18 cellular contexts compared by ENCODE assay signal in the genomic region with DNA sequence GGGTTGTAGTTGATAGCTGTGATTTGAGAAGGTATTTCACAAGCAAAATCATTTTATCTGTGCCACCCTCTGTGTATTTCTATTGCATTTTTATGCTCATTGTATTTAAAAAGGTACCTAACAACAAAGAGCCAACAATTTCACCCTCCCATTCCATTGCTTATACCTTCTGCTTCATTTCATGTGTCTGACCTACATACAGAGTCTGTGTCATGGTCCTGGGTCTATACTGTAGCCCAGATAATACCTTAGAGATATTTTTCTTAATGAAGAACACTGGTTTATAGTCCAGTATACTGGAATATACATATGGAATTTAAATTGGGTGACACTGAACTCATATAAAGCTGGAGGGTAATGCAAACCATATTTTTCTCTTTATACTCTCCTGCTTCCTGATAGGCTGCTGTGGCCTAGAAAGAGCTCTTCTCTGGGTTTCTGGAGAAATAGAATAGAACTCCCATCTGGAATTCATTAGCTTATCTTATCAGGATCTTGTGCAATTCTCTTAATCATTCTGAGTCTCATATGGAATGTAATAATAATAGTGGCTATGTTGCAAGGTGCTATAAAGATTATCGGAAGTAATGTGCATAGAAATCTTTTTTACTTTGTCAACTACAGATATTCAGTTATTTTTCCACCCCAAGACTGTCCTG. TPM values are rescaled to one million over a fixed set of nuclear protein-coding genes. Genes with fewer than 3 reads are reported as not detected.
"Had no signal": no experiment of that assay in that cellular context is flagged by ENCODE, and none has a peak within 500 bp of the region (broad histone marks: within the 10 kb centered on the region; RNA-seq: fewer than 3 reads in every experiment).

No MANE protein-coding gene starts in this region.

- H3K4me3 ChIP-seq: left ventricle myocardium inferior, right lobe of liver, stomach had no signal

- H3K4me1 Mint-ChIP-seq: activated CD4-positive, alpha-beta memory T cell treated with anti-CD3 and anti-CD28 coated beads, Interleukin-2, amount 10 ng/mL, durations not matched to agents 7 days and 5 days; activated naive CD4-positive, alpha-beta T cell treated with anti-CD3 and anti-CD28 coated beads, Interleukin-2, amount 10 ng/mL, durations not matched to agents 7 days and 5 days had no signal

- H3K9me3 ChIP-seq: left ventricle myocardium inferior, right lobe of liver, stomach had no signal

- H3K27me3 Mint-ChIP-seq: activated naive CD4-positive, alpha-beta T cell treated with anti-CD3 and anti-CD28 coated beads, Interleukin-2, amount 10 ng/mL, durations not matched to agents 7 days and 5 days; dendritic cell treated with granulocyte-macrophage colony-stimulating factor and Interleukin-4, amounts not matched to agents 40 ng/mL and 50 ng/mL, for 4 days; effector memory CD8-positive, alpha-beta T cell; natural killer cell treated with Interleukin-12 subunit alpha and Interleukin-12 subunit beta and Interleukin-15 and Interleukin-18, amount 100 ng/mL, for 72 hours had no signal

- H3K36me3 ChIP-seq: brain microvascular endothelial cell, left ventricle myocardium inferior, right lobe of liver, stomach had no signal

- H3K36me3 Mint-ChIP-seq: activated naive CD4-positive, alpha-beta T cell treated with anti-CD3 and anti-CD28 coated beads, Interleukin-2, amount 10 ng/mL, durations not matched to agents 7 days and 5 days; natural killer cell treated with Interleukin-12 subunit alpha and Interleukin-12 subunit beta and Interleukin-15 and Interleukin-18, amount 100 ng/mL, for 72 hours; WTC11 had no signal

- H3K4me3 Mint-ChIP-seq: activated CD4-positive, alpha-beta memory T cell treated with anti-CD3 and anti-CD28 coated beads, Interleukin-2, amount 10 ng/mL, durations not matched to agents 7 days and 5 days; activated naive CD4-positive, alpha-beta T cell treated with anti-CD3 and anti-CD28 coated beads, Interleukin-2, amount 10 ng/mL, durations not matched to agents 7 days and 5 days; activated T-cell treated with anti-CD3 and anti-CD28 coated beads, Interleukin-2, amount 50 U/mL, for 24 hours; dendritic cell treated with granulocyte-macrophage colony-stimulating factor and Interleukin-4, amounts not matched to agents 40 ng/mL and 50 ng/mL, for 4 days; effector memory CD8-positive, alpha-beta T cell; natural killer cell treated with Interleukin-12 subunit alpha and Interleukin-12 subunit beta and Interleukin-15 and Interleukin-18, amount 100 ng/mL, for 72 hours; WTC11 had no signal

- H3K9me3 Mint-ChIP-seq: activated CD4-positive, alpha-beta memory T cell treated with anti-CD3 and anti-CD28 coated beads, Interleukin-2, amount 10 ng/mL, durations not matched to agents 7 days and 5 days; activated naive CD4-positive, alpha-beta T cell treated with anti-CD3 and anti-CD28 coated beads, Interleukin-2, amount 10 ng/mL, durations not matched to agents 7 days and 5 days; activated T-cell treated with anti-CD3 and anti-CD28 coated beads, Interleukin-2, amount 50 U/mL, for 24 hours; dendritic cell treated with granulocyte-macrophage colony-stimulating factor and Interleukin-4, amounts not matched to agents 40 ng/mL and 50 ng/mL, for 4 days; effector memory CD8-positive, alpha-beta T cell; natural killer cell treated with Interleukin-12 subunit alpha and Interleukin-12 subunit beta and Interleukin-15 and Interleukin-18, amount 100 ng/mL, for 72 hours; WTC11 had no signal

- ATAC-seq: effector memory CD8-positive, alpha-beta T cell; natural killer cell treated with Interleukin-12 subunit alpha and Interleukin-12 subunit beta and Interleukin-15 and Interleukin-18, amount 100 ng/mL, for 72 hours; right lobe of liver; WTC11 had no signal

- DNase-seq: activated CD4-positive, alpha-beta memory T cell treated with anti-CD3 and anti-CD28 coated beads, Interleukin-2, amount 10 ng/mL, durations not matched to agents 7 days and 5 days; activated CD4-positive, alpha-beta T cell treated with anti-CD3 and anti-CD28 coated beads for 4 hours; activated naive CD4-positive, alpha-beta T cell treated with anti-CD3 and anti-CD28 coated beads, Interleukin-2, amount 10 ng/mL, durations not matched to agents 7 days and 5 days; activated T-cell treated with anti-CD3 and anti-CD28 coated beads, Interleukin-2, amount 50 U/mL, for 24 hours; brain microvascular endothelial cell; cerebellar nuclear complex; effector memory CD8-positive, alpha-beta T cell; kidney; left ventricle myocardium inferior; mesenchymal stem cell; nucleus accumbens; right lobe of liver; stomach; T-helper 2 cell had no signal

- H3K27ac ChIP-seq: brain microvascular endothelial cell, left ventricle myocardium inferior, right lobe of liver, stomach had no signal

- H3K27ac Mint-ChIP-seq: activated CD4-positive, alpha-beta memory T cell treated with anti-CD3 and anti-CD28 coated beads, Interleukin-2, amount 10 ng/mL, durations not matched to agents 7 days and 5 days; activated naive CD4-positive, alpha-beta T cell treated with anti-CD3 and anti-CD28 coated beads, Interleukin-2, amount 10 ng/mL, durations not matched to agents 7 days and 5 days; activated T-cell treated with anti-CD3 and anti-CD28 coated beads, Interleukin-2, amount 50 U/mL, for 24 hours; dendritic cell treated with granulocyte-macrophage colony-stimulating factor and Interleukin-4, amounts not matched to agents 40 ng/mL and 50 ng/mL, for 4 days; effector memory CD8-positive, alpha-beta T cell; natural killer cell treated with Interleukin-12 subunit alpha and Interleukin-12 subunit beta and Interleukin-15 and Interleukin-18, amount 100 ng/mL, for 72 hours; progenitor cell of endocrine pancreas; WTC11 had no signal

- FAIRE-seq: kidney had no signal

RNA-seq across cellular contexts. Expression of a gene that starts 54.3 kb away (rescaled TPM):
- total RNA-seq: left ventricle myocardium inferior had no signal
